ENCODE assay signal across 17 cellular contexts in genomic region chr18:76306685-76307292, GRCh38.
DNase-seq lines count a peak whose midpoint lies in the region; ATAC-seq and TF ChIP-seq lines count a peak whose summit lies in the region.
"Had no signal": no experiment of that assay in that cellular context is flagged by ENCODE, and none has a peak within 500 bp of the region (broad histone marks: within the 10 kb centered on the region; RNA-seq: fewer than 3 reads in every experiment).

No MANE protein-coding gene starts in this region.

- no peak overlapping the region for H3K9ac ChIP-seq in Loucy (ENCODE audit: low read depth, low read length, poor library complexity, severe bottlenecking)
- H3K9ac ChIP-seq in endodermal cell (ENCODE audit: extremely low read depth, low read length, poor library complexity, severe bottlenecking) = no peak overlapping the region
- H3K9ac ChIP-seq: BLaER1 treated with 17β-estradiol and CSF1 and Interleukin-3, amounts not matched to agents 10 nM and 100 nM had no signal

- H3K4me1 ChIP-seq in Loucy (ENCODE audit: insufficient read depth, low read length, poor library complexity, severe bottlenecking) (no peaks in the 10 kb centered on the region), endodermal cell (ENCODE audit: control insufficient read depth, insufficient read depth, low read length) (peaks cover 12% of the 10 kb centered on the region)

- H2AFZ ChIP-seq in Loucy (ENCODE audit: low read length) = no peak overlapping the region

- H3K27ac Mint-ChIP-seq in endodermal cell = no peak overlapping the region

- H3K4me3 Mint-ChIP-seq in endodermal cell = no peak overlapping the region

- peaks cover 27% of the 10 kb centered on the region for H3K4me1 Mint-ChIP-seq in endodermal cell

- DNase-seq in AG09309 (ENCODE audit: low read depth) (no peak), endodermal cell (peak; percentile 74), amniotic stem cell (lab: John Stamatoyannopoulos, UW) (no peak), substantia nigra (lab: John Stamatoyannopoulos, UW) (no peak)
- DNase-seq: activated T-cell treated with anti-CD3 and anti-CD28 coated beads, Interleukin-2, amount 50 U/mL, for 1 hour; amygdala; NCI-H2081; NK-92 treated with Interleukin-12 subunit alpha and Interleukin-12 subunit beta, amount 100 ng/mL, for 24 hours; stimulated activated naive CD4-positive, alpha-beta T cell had no signal

- no peaks in the 10 kb centered on the region for H4K20me1 ChIP-seq in Loucy (ENCODE audit: insufficient read depth, low read length, poor library complexity, severe bottlenecking)
- H4K20me1 ChIP-seq: BLaER1 treated with 17β-estradiol and CSF1 and Interleukin-3, amounts not matched to agents 10 nM and 100 nM had no signal

- H3K27me3 Mint-ChIP-seq in endodermal cell (ENCODE audit: insufficient read depth) = peaks cover 3% of the 10 kb centered on the region

- WGBS in endodermal cell (ENCODE audit: insufficient coverage in 1 of 2, insufficient read length in 1 of 2), 2 experiments = 91 to 94% methylated on average over 7 to 9 of the region's 9 CpGs

- H3K9me2 ChIP-seq in Loucy (replicated peaks; ENCODE audit: low read depth, low read length) = no peaks in the 10 kb centered on the region

- H3K9me3 ChIP-seq in Loucy (ENCODE audit: insufficient read depth, low read depth, low read length) (no peaks in the 10 kb centered on the region), endodermal cell (ENCODE audit: control insufficient read depth, low read length) (peaks cover 32% of the 10 kb centered on the region)

- no peak for ATAC-seq in GM18858 (IDR thresholded peaks at IDR 0.05; ENCODE audit: unreplicated experiment)
- no peak for ATAC-seq in HG02840 (IDR thresholded peaks at IDR 0.05; ENCODE audit: low FRiP score, unreplicated experiment)
- ATAC-seq: activated CD4-positive, CD25-positive, alpha-beta regulatory T cell treated with anti-CD3 and anti-CD28 coated beads, Interleukin-2, amount 50 U/mL, for 24 hours; sciatic nerve had no signal

- no peaks in the 10 kb centered on the region for H3K79me2 ChIP-seq in Loucy (ENCODE audit: insufficient read depth, low read length)

- H3K36me3 Mint-ChIP-seq in endodermal cell (ENCODE audit: low read depth) = peaks cover 10% of the 10 kb centered on the region

- TF ChIP-seq CTCF in AG09309 (IDR thresholded peaks at IDR 0.05; ENCODE audit: control insufficient read depth, insufficient read depth, low read depth, low read length, missing control alignments) = peak; percentile 3
- peak; percentile 24 for TF ChIP-seq CTCF in GM12873 (IDR thresholded peaks at IDR 0.05; ENCODE audit: insufficient read depth, low read depth, low read length, missing control alignments)
- TF ChIP-seq CTCF in Loucy (conservative IDR thresholded peaks at IDR 0.05; ENCODE audit: low read length) = peak; percentile 48
- TF ChIP-seq CTCF in endodermal cell (conservative IDR thresholded peaks at IDR 0.05) = peak; percentile 60

- H3K27me3 ChIP-seq in Loucy (ENCODE audit: insufficient read depth, low read length, poor library complexity, severe bottlenecking) (no peaks in the 10 kb centered on the region), endodermal cell (ENCODE audit: control insufficient read depth, insufficient read depth, low read length, poor library complexity, severe bottlenecking) (no peaks in the 10 kb centered on the region)
- H3K27me3 ChIP-seq: BLaER1 treated with 17β-estradiol and CSF1 and Interleukin-3, amounts not matched to agents 10 nM and 100 nM had no signal

- no peaks in the 10 kb centered on the region for H3F3A ChIP-seq in Loucy (ENCODE audit: low read depth)

- H3K4me2 ChIP-seq in Loucy (ENCODE audit: low read depth, low read length, poor library complexity, severe bottlenecking) = no peak overlapping the region

- H3K4me3 ChIP-seq in AG09309 (ENCODE audit: control insufficient read depth, low read depth, low read length) (no peak overlapping the region), Loucy (ENCODE audit: low read length, poor library complexity, severe bottlenecking) (no peak overlapping the region), endodermal cell (ENCODE audit: low read length) (peak overlapping the region; percentile 2)
- H3K4me3 ChIP-seq: BLaER1 treated with 17β-estradiol and CSF1 and Interleukin-3, amounts not matched to agents 10 nM and 100 nM; lung had no signal

- H3K27ac ChIP-seq in endodermal cell (ENCODE audit: low read depth, low read length) (no peak overlapping the region), substantia nigra (ENCODE audit: low read depth, low read length, poor library complexity, severe bottlenecking) (no peak overlapping the region)
- H3K27ac ChIP-seq: BLaER1 treated with 17β-estradiol and CSF1 and Interleukin-3, amounts not matched to agents 10 nM and 100 nM had no signal

- no peaks in the 10 kb centered on the region for H3K36me3 ChIP-seq in Loucy (ENCODE audit: insufficient read depth, low read length)
- H3K36me3 ChIP-seq in endodermal cell (ENCODE audit: control insufficient read depth, insufficient read depth, low read length) = no peaks in the 10 kb centered on the region
- H3K36me3 ChIP-seq: BLaER1 treated with 17β-estradiol and CSF1 and Interleukin-3, amounts not matched to agents 10 nM and 100 nM had no signal

- peaks cover 28% of the 10 kb centered on the region for H3K9me3 Mint-ChIP-seq in endodermal cell

Comparison
In these comparisons a context has a peak if more than half of its experiments do, and no peak if none do; other contexts are left out.
1. CTCF ChIP-seq: peak in every context shown above with its lines; median percentile 60 in endodermal cell; 48 in Loucy; 24 in GM12873; 3 in AG09309.